20 cellular contexts compared by ENCODE assay signal in the genomic region with DNA sequence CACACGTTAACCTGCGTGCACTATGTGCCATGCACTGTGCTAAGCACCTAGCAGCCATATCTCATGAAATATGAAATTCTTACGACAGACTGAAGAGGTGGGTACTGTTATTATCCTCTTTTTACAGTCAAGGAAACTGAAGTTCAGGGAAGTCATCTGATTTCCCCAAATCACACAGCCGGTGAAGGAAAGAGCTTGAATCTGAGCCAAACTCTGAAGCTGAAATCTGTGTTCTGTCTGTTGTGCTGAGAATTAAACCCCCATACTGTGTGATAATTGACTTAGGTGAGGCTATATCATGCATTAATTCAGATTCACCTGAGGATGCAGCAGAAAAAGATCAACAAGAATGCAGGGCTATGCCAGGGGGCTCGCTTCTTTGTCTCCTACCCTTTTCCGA. TPM values are rescaled to one million over a fixed set of nuclear protein-coding genes. Genes with fewer than 3 reads are reported as not detected.
DNase-seq lines count a peak whose midpoint lies in the region; ATAC-seq and TF ChIP-seq lines count a peak whose summit lies in the region.
"Had no signal": no experiment of that assay in that cellular context is flagged by ENCODE, and none has a peak within 500 bp of the region (broad histone marks: within the 10 kb centered on the region; RNA-seq: fewer than 3 reads in every experiment).

No MANE protein-coding gene starts in this region.

- H3K36me3 ChIP-seq in mucosa of rectum (ENCODE audit: control insufficient read depth in 2 of 2, insufficient read depth in 2 of 2, low read length in 2 of 2) (no peaks in the 10 kb centered on the region), thoracic aorta (no peaks in the 10 kb centered on the region)

- H3K27ac ChIP-seq in VCaP (peak overlapping the region; percentile 71), coronary artery (peak overlapping the region; percentile 15 to 74), mucosa of rectum (ENCODE audit: low read depth in 2 of 2, low read length in 2 of 2) (peak overlapping the region; percentile 21 to 56), thoracic aorta (peak overlapping the region in 1 of 2 donors; percentile 43)
- H3K27ac ChIP-seq: hepatocyte had no signal

- peak overlapping the region in 1 of 2 donors; percentile 33 for H3K9ac ChIP-seq in mucosa of rectum (ENCODE audit: low read depth in 1 of 2, low read length in 2 of 2)
- H3K9ac ChIP-seq: SK-N-SH had no signal

- no peak for DNase-seq in coronary artery (ENCODE audit: low spot score)
- no peak for DNase-seq in thoracic aorta (ENCODE audit: low spot score)
- DNase-seq in KG1 (lab: John Stamatoyannopoulos, UW) = no peak
- no peak for DNase-seq in cerebellar nuclear complex (lab: John Stamatoyannopoulos, UW)
- no peak for DNase-seq in NCI-H748 (lab: John Stamatoyannopoulos, UW; ENCODE audit: unreplicated experiment)
- DNase-seq: activated CD4-positive, alpha-beta T cell treated with anti-CD3 and anti-CD28 coated beads, Interleukin-2, amount 10 ng/mL, durations not matched to agents 7 days and 5 days; AML-193; cortex of kidney; GF-D8; kidney glomerular epithelial cell; NCI-H2081; OCI-M1; stimulated activated CD4-positive, alpha-beta T cell treated with anti-CD3 and anti-CD28 coated beads, Interleukin-2, amount 100 ng/mL, for 48 hours had no signal

- H3K27me3 ChIP-seq in mucosa of rectum (ENCODE audit: control insufficient read depth in 2 of 2, insufficient read depth in 2 of 2, low read length in 2 of 2) (no peaks in the 10 kb centered on the region), thoracic aorta (replicated peaks; ENCODE audit: insufficient read depth) (no peaks in the 10 kb centered on the region)
- H3K27me3 ChIP-seq: hepatocyte had no signal

- no peak for ATAC-seq in thoracic aorta (ENCODE audit: insufficient number of reproducible peaks, low FRiP score, low read depth)
- ATAC-seq: activated naive CD4-positive, alpha-beta T cell treated with anti-CD3 and anti-CD28 coated beads, Interleukin-2, amount 50 U/mL, for 72 hours; natural killer cell treated with Interleukin-12 subunit alpha and Interleukin-12 subunit beta and Interleukin-15 and Interleukin-18, amount 100 ng/mL, for 72 hours had no signal

- H3K4me1 ChIP-seq in mucosa of rectum (ENCODE audit: control insufficient read depth in 2 of 2, insufficient read depth in 2 of 2, low read length in 2 of 2) = peaks cover 0 to 10% of the 10 kb centered on the region in 2 donors
- H3K4me1 ChIP-seq in thoracic aorta (ENCODE audit: control insufficient read depth in 1 of 2, low read depth in 2 of 2) = peaks cover 0 to 16% of the 10 kb centered on the region in 2 donors

- H3K4me3 ChIP-seq in coronary artery (peak overlapping the region; percentile 57), mucosa of rectum (ENCODE audit: low read length in 2 of 2) (peak overlapping the region; percentile 46 to 47), thoracic aorta (peak overlapping the region; percentile 51)
- H3K4me3 ChIP-seq: hepatocyte had no signal

- H3K9me3 ChIP-seq in mucosa of rectum (ENCODE audit: control insufficient read depth in 2 of 2, low read length in 2 of 2) (no peaks in the 10 kb centered on the region), thoracic aorta (no peaks in the 10 kb centered on the region)
- H3K9me3 ChIP-seq: SK-N-SH had no signal

- TF ChIP-seq CTCF in VCaP (conservative IDR thresholded peaks at IDR 0.05) (no peak), coronary artery (IDR thresholded peaks at IDR 0.05) (no peak), thoracic aorta (IDR thresholded peaks at IDR 0.05) (no peak)

RNA-seq across cellular contexts. Expression of gene FAM107A, which starts 0.5 kb away (rescaled TPM):
- 10 to 100 TPM; 25.3 to 63.6 TPM for total RNA-seq in thoracic aorta
- total RNA-seq: activated CD4-positive, alpha-beta T cell treated with anti-CD3 and anti-CD28 coated beads, Interleukin-2, amount 10 ng/mL, durations not matched to agents 7 days and 5 days; activated naive CD4-positive, alpha-beta T cell treated with anti-CD3 and anti-CD28 coated beads, Interleukin-2, amount 50 U/mL, for 72 hours; HepG2; natural killer cell treated with Interleukin-12 subunit alpha and Interleukin-12 subunit beta and Interleukin-15 and Interleukin-18, amount 100 ng/mL, for 72 hours had no signal

RNA-seq across cellular contexts. Expression of gene ACOX2, which starts 39.7 kb away (rescaled TPM):
- total RNA-seq in thoracic aorta = 10 to 100 TPM; 20.8 to 22.2 TPM
- total RNA-seq: activated CD4-positive, alpha-beta T cell treated with anti-CD3 and anti-CD28 coated beads, Interleukin-2, amount 10 ng/mL, durations not matched to agents 7 days and 5 days; activated naive CD4-positive, alpha-beta T cell treated with anti-CD3 and anti-CD28 coated beads, Interleukin-2, amount 50 U/mL, for 72 hours; natural killer cell treated with Interleukin-12 subunit alpha and Interleukin-12 subunit beta and Interleukin-15 and Interleukin-18, amount 100 ng/mL, for 72 hours had no signal
